ENCODE assay signal across 9 cellular contexts in the genomic region with DNA sequence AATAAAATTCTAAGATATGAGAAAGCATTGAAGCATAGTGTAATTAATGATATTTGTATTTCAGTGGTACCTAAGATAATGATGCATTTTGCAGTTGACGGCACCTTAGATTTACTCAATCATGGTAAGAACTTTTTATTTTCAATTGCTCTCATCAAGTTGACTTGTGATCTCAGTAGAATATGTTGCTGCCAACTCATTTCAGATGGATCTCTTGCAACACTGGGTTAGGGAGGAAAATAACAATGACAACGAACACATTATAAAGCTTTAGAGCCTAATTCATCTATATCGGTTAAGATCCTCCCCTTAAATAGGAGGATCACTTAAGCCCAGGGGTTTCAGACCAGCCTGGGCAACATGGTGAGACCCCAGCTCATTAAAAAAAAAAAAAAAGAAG. TPM values are rescaled to one million over a fixed set of nuclear protein-coding genes. Genes with fewer than 3 reads are reported as not detected.
DNase-seq lines count a peak whose midpoint lies in the region; ATAC-seq, FAIRE-seq and TF ChIP-seq lines count a peak whose summit lies in the region.
"Had no signal": no experiment of that assay in that cellular context is flagged by ENCODE, and none has a peak within 500 bp of the region (broad histone marks: within the 10 kb centered on the region; RNA-seq: fewer than 3 reads in every experiment).

No MANE protein-coding gene starts in this region.

- ATAC-seq in pancreas (no peak), HG02938 (IDR thresholded peaks at IDR 0.05; ENCODE audit: unreplicated experiment) (no peak)

- intact Hi-C loops in pancreas (cut with DNase I) = no loop called here

- no peaks in the 10 kb centered on the region for H3K9me3 ChIP-seq in CD8-positive, alpha-beta memory T cell (ENCODE audit: low read length)
- H3K9me3 ChIP-seq in pancreas = no peaks in the 10 kb centered on the region

- H3K27ac Mint-ChIP-seq in CD8-positive, alpha-beta memory T cell = peak overlapping the region in 5 of 8 donors; percentile 32 to 64 (median 41)

- WGBS in pancreas, 2 donors = 95 to 97% methylated on average over 3 of the region's 3 CpGs

- H3K27me3 Mint-ChIP-seq in CD8-positive, alpha-beta memory T cell = no peaks in the 10 kb centered on the region

- H3K27me3 ChIP-seq in CD8-positive, alpha-beta memory T cell (ENCODE audit: insufficient read depth, low read length, poor library complexity, severe bottlenecking) = no peaks in the 10 kb centered on the region
- no peaks in the 10 kb centered on the region for H3K27me3 ChIP-seq in pancreas

- CTCF ChIA-PET in CD8-positive, alpha-beta memory T cell (lab: Charles Lee) = interaction anchor here (0.6 kb wide), 1 partner anchor 445 kb away, joined by 3 read pairs; no protein-coding TSS in a partner anchor

- H3K36me3 ChIP-seq in CD8-positive, alpha-beta memory T cell (ENCODE audit: insufficient read depth, low read length) = no peaks in the 10 kb centered on the region
- H3K36me3 ChIP-seq in pancreas = no peaks in the 10 kb centered on the region

- peaks cover 11% of the 10 kb centered on the region for H3K4me1 ChIP-seq in CD8-positive, alpha-beta memory T cell (ENCODE audit: insufficient read depth, low read length)
- H3K4me1 ChIP-seq in pancreas = peaks cover 11 to 40% (median 12%) of the 10 kb centered on the region in 3 donors

- POLR2A ChIA-PET in CD8-positive, alpha-beta memory T cell (lab: Charles Lee) = no interaction called here

- H3K4me3 Mint-ChIP-seq in CD8-positive, alpha-beta memory T cell = no peak overlapping the region

- H3K9me3 Mint-ChIP-seq in CD8-positive, alpha-beta memory T cell = no peaks in the 10 kb centered on the region

- H3K27ac ChIP-seq in CD8-positive, alpha-beta memory T cell (ENCODE audit: low read depth, low read length) = peak overlapping the region; percentile 58
- H3K27ac ChIP-seq in epithelial cell of prostate = peak overlapping the region; percentile 97
- H3K27ac ChIP-seq in pancreas = peak overlapping the region in 3 of 4 donors; percentile 53 to 80 (median 71)

- H3K36me3 Mint-ChIP-seq in CD8-positive, alpha-beta memory T cell = no peaks in the 10 kb centered on the region

- no peak for TF ChIP-seq CTCF in pancreas (IDR thresholded peaks at IDR 0.05)

- no peak for DNase-seq in CD8-positive, alpha-beta memory T cell
- peak; percentile 8 for DNase-seq in RPMI7951 (ENCODE audit: low read depth)
- no peak for DNase-seq in epithelial cell of prostate (ENCODE audit: low read depth, low spot score)
- no peak for DNase-seq in pancreas
- no peak for DNase-seq in foreskin melanocyte
- no peak for DNase-seq in HuH-7.5 (ENCODE audit: low spot score)
- no peak for DNase-seq in inferior parietal cortex (ENCODE audit: extremely low spot score)

- peaks cover 7 to 12% (median 11%) of the 10 kb centered on the region in 3 donors for H3K4me1 Mint-ChIP-seq in CD8-positive, alpha-beta memory T cell

- no peak for FAIRE-seq in pancreas (lab: Jason Lieb, UNC)
- FAIRE-seq: D721Med had no signal

- H3K4me3 ChIP-seq in CD8-positive, alpha-beta memory T cell (ENCODE audit: low read length) = no peak overlapping the region
- no peak overlapping the region for H3K4me3 ChIP-seq in pancreas

RNA-seq across cellular contexts. Expression of a gene that starts 18.1 kb away (rescaled TPM):
- 10 to 100 TPM; 14.4 TPM for total RNA-seq in CD8-positive, alpha-beta memory T cell
- 11.2 TPM for polyA plus RNA-seq in CD8-positive, alpha-beta memory T cell
- 5.5 and 5.9 TPM in 2 replicates for total RNA-seq in RPMI7951 (2014; rRNA removed; shearing (Covaris generic))
- 1 to 10 TPM; 5.1 to 9.0 (median 6.3) TPM for total RNA-seq in pancreas
- polyA plus RNA-seq in pancreas = 1 to 10 TPM; 4.3 to 6.6 TPM

RNA-seq across cellular contexts. Expression of a gene that starts 18.4 kb away (rescaled TPM):
- total RNA-seq in CD8-positive, alpha-beta memory T cell = 1 to 10 TPM; 4.2 to 6.6 TPM
- 0.44 TPM for polyA plus RNA-seq in CD8-positive, alpha-beta memory T cell
- 0.78 and 0.84 TPM in 2 replicates for total RNA-seq in RPMI7951 (2014; rRNA removed; shearing (Covaris generic))
- 1 to 10 TPM in 3 of 6 donors, under 1 TPM in 3; 0.19 to 2.1 (median 0.94) TPM for total RNA-seq in pancreas
- 1 to 10 TPM; 1.4 to 1.7 TPM for polyA plus RNA-seq in pancreas
